In genomic region chr14:34368971-34369665, GRCh38 we compare ENCODE assay signal across 1 cellular context.
A peak's percentile ranks its signal among the peaks of the same experiment; 100 is the strongest.
TF ChIP-seq lines count a peak whose summit lies in the region.

No MANE protein-coding gene starts in this region.

TF ChIP-seq in HepG2, 621 proteins besides CTCF, POLR2A, EP300 and RAD21 (continued from another document and continues in another):
- TF ChIP-seq HIC2 (CRISPR knock-in tag; IDR thresholded peaks at IDR 0.05; ENCODE audit: low read depth) (no peak), ADNP (CRISPR knock-in tag; IDR thresholded peaks at IDR 0.05) (no peak), ZNF615 (CRISPR knock-in tag; IDR thresholded peaks at IDR 0.05; ENCODE audit: borderline replicate concordance) (no peak), ZNF614 (CRISPR knock-in tag; IDR thresholded peaks at IDR 0.05; ENCODE audit: borderline replicate concordance) (no peak), ZNF891 (CRISPR knock-in tag; IDR thresholded peaks at IDR 0.05) (no peak), ZNF234 (CRISPR knock-in tag; conservative IDR thresholded peaks at IDR 0.05) (no peak), ZNF703 (CRISPR knock-in tag; IDR thresholded peaks at IDR 0.05; ENCODE audit: borderline replicate concordance) (no peak), ZNF781 (CRISPR knock-in tag; IDR thresholded peaks at IDR 0.05; ENCODE audit: borderline replicate concordance, not compliant biosample characterization) (peak; percentile 43), RBM39 (IDR thresholded peaks at IDR 0.05; ENCODE audit: low read depth, low read length, poor library complexity, severe bottlenecking) (no peak), NCOA1 (CRISPR knock-in tag; IDR thresholded peaks at IDR 0.05) (no peak), CREBL2 (CRISPR knock-in tag; IDR thresholded peaks at IDR 0.05; ENCODE audit: borderline replicate concordance) (no peak), ARNT2 (CRISPR knock-in tag; IDR thresholded peaks at IDR 0.05; ENCODE audit: low read depth) (no peak), ZNF644 (CRISPR knock-in tag; IDR thresholded peaks at IDR 0.05; ENCODE audit: low read depth) (no peak), ZNF879 (CRISPR knock-in tag; IDR thresholded peaks at IDR 0.05) (no peak), ZFAT (CRISPR knock-in tag; conservative IDR thresholded peaks at IDR 0.05) (no peak), ELF3 (CRISPR knock-in tag; IDR thresholded peaks at IDR 0.05) (no peak), EZH2 (conservative IDR thresholded peaks at IDR 0.05; ENCODE audit: low read depth, low read length) (no peak), FOXK2 (IDR thresholded peaks at IDR 0.05) (no peak), ZNF589 (CRISPR knock-in tag; conservative IDR thresholded peaks at IDR 0.05) (no peak), ZKSCAN5 (CRISPR knock-in tag; IDR thresholded peaks at IDR 0.05) (no peak), ZBTB20 (CRISPR knock-in tag; IDR thresholded peaks at IDR 0.05; ENCODE audit: borderline replicate concordance, low read depth) (no peak), ZNF775 (CRISPR knock-in tag; IDR thresholded peaks at IDR 0.05; ENCODE audit: borderline replicate concordance) (no peak), PAWR (CRISPR knock-in tag; IDR thresholded peaks at IDR 0.05; ENCODE audit: borderline replicate concordance) (no peak), HES4 (CRISPR knock-in tag; IDR thresholded peaks at IDR 0.05; ENCODE audit: borderline replicate concordance) (no peak), HMGA1 (CRISPR knock-in tag; conservative IDR thresholded peaks at IDR 0.05) (no peak), ZFYVE20 (CRISPR knock-in tag; IDR thresholded peaks at IDR 0.05; ENCODE audit: borderline replicate concordance, low read depth) (no peak), SNAPC2 (CRISPR knock-in tag; IDR thresholded peaks at IDR 0.05) (no peak), NCOA2 (CRISPR knock-in tag; IDR thresholded peaks at IDR 0.05) (no peak), YEATS4 (CRISPR knock-in tag; IDR thresholded peaks at IDR 0.05; ENCODE audit: borderline replicate concordance) (no peak), ATAD3A (CRISPR knock-in tag; IDR thresholded peaks at IDR 0.05) (no peak), ZNF558 (CRISPR knock-in tag; IDR thresholded peaks at IDR 0.05; ENCODE audit: borderline replicate concordance) (no peak), HNRNPK (IDR thresholded peaks at IDR 0.05; ENCODE audit: low read depth, low read length, poor library complexity, severe bottlenecking) (no peak), BCL6 (CRISPR knock-in tag; IDR thresholded peaks at IDR 0.05) (no peak), REL (CRISPR knock-in tag; conservative IDR thresholded peaks at IDR 0.05) (no peak), SAFB2 (CRISPR knock-in tag; IDR thresholded peaks at IDR 0.05; ENCODE audit: borderline replicate concordance, low read depth) (no peak), SNRNP70 (IDR thresholded peaks at IDR 0.05; ENCODE audit: low read depth, low read length) (no peak), TBX3 (IDR thresholded peaks at IDR 0.05; ENCODE audit: borderline replicate concordance) (no peak), CEBPB (IDR thresholded peaks at IDR 0.05; ENCODE audit: borderline replicate concordance, low read depth, low read length) (no peak), ZFP62 (CRISPR knock-in tag; IDR thresholded peaks at IDR 0.05) (no peak), ZNF570 (CRISPR knock-in tag; IDR thresholded peaks at IDR 0.05; ENCODE audit: borderline replicate concordance) (peak; percentile 38; the same call in 1 of the 2 replicates), DNMT1 (CRISPR knock-in tag; IDR thresholded peaks at IDR 0.05) (no peak), NFKB2 (CRISPR knock-in tag; IDR thresholded peaks at IDR 0.05; ENCODE audit: borderline replicate concordance) (no peak), KDM6A (CRISPR knock-in tag; IDR thresholded peaks at IDR 0.05; ENCODE audit: low read depth) (0 out of 2 replicates have a peak, but pooled peaks have one; percentile 7), ZNF33B (CRISPR knock-in tag; IDR thresholded peaks at IDR 0.05) (peak; percentile 69), NKX3-1 (CRISPR knock-in tag; IDR thresholded peaks at IDR 0.05) (no peak), FOSL1 (CRISPR knock-in tag; IDR thresholded peaks at IDR 0.05; ENCODE audit: borderline replicate concordance) (no peak), EED (CRISPR knock-in tag; IDR thresholded peaks at IDR 0.05) (no peak), NFATC3 (CRISPR knock-in tag; IDR thresholded peaks at IDR 0.05) (0 out of 2 replicates have a peak, but pooled peaks have one; percentile 5), RFXANK (CRISPR knock-in tag; IDR thresholded peaks at IDR 0.05) (no peak), PTBP1 (IDR thresholded peaks at IDR 0.05; ENCODE audit: low read depth, low read length, poor library complexity, severe bottlenecking) (no peak), ZNF616 (CRISPR knock-in tag; IDR thresholded peaks at IDR 0.05; ENCODE audit: low read depth) (no peak), ZNF639 (CRISPR knock-in tag; conservative IDR thresholded peaks at IDR 0.05) (no peak), THAP11 (CRISPR knock-in tag; IDR thresholded peaks at IDR 0.05) (no peak)
- TF ChIP-seq, protein P1, sequence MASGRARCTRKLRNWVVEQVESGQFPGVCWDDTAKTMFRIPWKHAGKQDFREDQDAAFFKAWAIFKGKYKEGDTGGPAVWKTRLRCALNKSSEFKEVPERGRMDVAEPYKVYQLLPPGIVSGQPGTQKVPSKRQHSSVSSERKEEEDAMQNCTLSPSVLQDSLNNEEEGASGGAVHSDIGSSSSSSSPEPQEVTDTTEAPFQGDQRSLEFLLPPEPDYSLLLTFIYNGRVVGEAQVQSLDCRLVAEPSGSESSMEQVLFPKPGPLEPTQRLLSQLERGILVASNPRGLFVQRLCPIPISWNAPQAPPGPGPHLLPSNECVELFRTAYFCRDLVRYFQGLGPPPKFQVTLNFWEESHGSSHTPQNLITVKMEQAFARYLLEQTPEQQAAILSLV (CRISPR knock-in tag; IDR thresholded peaks at IDR 0.05; ENCODE audit: borderline replicate concordance), result no peak
- TF ChIP-seq, protein P2, sequence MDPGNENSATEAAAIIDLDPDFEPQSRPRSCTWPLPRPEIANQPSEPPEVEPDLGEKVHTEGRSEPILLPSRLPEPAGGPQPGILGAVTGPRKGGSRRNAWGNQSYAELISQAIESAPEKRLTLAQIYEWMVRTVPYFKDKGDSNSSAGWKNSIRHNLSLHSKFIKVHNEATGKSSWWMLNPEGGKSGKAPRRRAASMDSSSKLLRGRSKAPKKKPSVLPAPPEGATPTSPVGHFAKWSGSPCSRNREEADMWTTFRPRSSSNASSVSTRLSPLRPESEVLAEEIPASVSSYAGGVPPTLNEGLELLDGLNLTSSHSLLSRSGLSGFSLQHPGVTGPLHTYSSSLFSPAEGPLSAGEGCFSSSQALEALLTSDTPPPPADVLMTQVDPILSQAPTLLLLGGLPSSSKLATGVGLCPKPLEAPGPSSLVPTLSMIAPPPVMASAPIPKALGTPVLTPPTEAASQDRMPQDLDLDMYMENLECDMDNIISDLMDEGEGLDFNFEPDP (CRISPR knock-in tag; conservative IDR thresholded peaks at IDR 0.05), result 0 out of 2 replicates have a peak, but pooled peaks have one; percentile 49
- TF ChIP-seq, protein P3, sequence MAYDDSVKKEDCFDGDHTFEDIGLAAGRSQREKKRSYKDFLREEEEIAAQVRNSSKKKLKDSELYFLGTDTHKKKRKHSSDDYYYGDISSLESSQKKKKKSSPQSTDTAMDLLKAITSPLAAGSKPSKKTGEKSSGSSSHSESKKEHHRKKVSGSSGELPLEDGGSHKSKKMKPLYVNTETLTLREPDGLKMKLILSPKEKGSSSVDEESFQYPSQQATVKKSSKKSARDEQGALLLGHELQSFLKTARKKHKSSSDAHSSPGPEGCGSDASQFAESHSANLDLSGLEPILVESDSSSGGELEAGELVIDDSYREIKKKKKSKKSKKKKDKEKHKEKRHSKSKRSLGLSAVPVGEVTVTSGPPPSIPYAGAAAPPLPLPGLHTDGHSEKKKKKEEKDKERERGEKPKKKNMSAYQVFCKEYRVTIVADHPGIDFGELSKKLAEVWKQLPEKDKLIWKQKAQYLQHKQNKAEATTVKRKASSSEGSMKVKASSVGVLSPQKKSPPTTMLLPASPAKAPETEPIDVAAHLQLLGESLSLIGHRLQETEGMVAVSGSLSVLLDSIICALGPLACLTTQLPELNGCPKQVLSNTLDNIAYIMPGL (CRISPR knock-in tag; IDR thresholded peaks at IDR 0.05; ENCODE audit: borderline replicate concordance in 1 of 2, low read depth in 1 of 2), result no peak
- TF ChIP-seq, protein P4, sequence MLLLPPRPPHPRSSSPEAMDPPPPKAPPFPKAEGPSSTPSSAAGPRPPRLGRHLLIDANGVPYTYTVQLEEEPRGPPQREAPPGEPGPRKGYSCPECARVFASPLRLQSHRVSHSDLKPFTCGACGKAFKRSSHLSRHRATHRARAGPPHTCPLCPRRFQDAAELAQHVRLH (CRISPR knock-in tag; IDR thresholded peaks at IDR 0.05; ENCODE audit: borderline replicate concordance, low read depth), result no peak
- TF ChIP-seq, protein P5, sequence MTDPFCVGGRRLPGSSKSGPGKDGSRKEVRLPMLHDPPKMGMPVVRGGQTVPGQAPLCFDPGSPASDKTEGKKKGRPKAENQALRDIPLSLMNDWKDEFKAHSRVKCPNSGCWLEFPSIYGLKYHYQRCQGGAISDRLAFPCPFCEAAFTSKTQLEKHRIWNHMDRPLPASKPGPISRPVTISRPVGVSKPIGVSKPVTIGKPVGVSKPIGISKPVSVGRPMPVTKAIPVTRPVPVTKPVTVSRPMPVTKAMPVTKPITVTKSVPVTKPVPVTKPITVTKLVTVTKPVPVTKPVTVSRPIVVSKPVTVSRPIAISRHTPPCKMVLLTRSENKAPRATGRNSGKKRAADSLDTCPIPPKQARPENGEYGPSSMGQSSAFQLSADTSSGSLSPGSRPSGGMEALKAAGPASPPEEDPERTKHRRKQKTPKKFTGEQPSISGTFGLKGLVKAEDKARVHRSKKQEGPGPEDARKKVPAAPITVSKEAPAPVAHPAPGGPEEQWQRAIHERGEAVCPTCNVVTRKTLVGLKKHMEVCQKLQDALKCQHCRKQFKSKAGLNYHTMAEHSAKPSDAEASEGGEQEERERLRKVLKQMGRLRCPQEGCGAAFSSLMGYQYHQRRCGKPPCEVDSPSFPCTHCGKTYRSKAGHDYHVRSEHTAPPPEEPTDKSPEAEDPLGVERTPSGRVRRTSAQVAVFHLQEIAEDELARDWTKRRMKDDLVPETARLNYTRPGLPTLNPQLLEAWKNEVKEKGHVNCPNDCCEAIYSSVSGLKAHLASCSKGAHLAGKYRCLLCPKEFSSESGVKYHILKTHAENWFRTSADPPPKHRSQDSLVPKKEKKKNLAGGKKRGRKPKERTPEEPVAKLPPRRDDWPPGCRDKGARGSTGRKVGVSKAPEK (CRISPR knock-in tag; IDR thresholded peaks at IDR 0.05; ENCODE audit: borderline replicate concordance), result 0 out of 2 replicates have a peak, but pooled peaks have one; percentile 40
- TF ChIP-seq, protein P6, sequence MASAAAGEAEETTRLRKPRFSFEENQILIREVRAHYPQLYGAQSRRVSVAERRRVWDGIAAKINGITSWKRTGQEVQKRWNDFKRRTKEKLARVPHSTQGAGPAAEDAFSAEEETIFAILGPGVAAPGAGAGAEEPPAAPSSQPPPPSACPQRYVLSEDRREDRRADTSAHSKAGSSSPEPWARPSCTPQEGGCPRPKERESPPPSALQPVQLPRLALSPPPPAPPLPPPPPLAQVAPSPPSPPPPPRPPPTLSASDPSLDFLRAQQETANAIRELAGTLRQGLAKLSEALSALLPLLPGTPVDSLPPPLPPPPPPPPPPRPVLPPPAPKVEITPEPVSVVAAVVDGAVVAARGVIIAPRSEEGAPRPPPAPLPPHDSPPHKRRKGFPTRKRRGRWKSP (CRISPR knock-in tag; IDR thresholded peaks at IDR 0.05), result 0 out of 2 replicates have a peak, but pooled peaks have one; percentile 39
- TF ChIP-seq, protein P7, sequence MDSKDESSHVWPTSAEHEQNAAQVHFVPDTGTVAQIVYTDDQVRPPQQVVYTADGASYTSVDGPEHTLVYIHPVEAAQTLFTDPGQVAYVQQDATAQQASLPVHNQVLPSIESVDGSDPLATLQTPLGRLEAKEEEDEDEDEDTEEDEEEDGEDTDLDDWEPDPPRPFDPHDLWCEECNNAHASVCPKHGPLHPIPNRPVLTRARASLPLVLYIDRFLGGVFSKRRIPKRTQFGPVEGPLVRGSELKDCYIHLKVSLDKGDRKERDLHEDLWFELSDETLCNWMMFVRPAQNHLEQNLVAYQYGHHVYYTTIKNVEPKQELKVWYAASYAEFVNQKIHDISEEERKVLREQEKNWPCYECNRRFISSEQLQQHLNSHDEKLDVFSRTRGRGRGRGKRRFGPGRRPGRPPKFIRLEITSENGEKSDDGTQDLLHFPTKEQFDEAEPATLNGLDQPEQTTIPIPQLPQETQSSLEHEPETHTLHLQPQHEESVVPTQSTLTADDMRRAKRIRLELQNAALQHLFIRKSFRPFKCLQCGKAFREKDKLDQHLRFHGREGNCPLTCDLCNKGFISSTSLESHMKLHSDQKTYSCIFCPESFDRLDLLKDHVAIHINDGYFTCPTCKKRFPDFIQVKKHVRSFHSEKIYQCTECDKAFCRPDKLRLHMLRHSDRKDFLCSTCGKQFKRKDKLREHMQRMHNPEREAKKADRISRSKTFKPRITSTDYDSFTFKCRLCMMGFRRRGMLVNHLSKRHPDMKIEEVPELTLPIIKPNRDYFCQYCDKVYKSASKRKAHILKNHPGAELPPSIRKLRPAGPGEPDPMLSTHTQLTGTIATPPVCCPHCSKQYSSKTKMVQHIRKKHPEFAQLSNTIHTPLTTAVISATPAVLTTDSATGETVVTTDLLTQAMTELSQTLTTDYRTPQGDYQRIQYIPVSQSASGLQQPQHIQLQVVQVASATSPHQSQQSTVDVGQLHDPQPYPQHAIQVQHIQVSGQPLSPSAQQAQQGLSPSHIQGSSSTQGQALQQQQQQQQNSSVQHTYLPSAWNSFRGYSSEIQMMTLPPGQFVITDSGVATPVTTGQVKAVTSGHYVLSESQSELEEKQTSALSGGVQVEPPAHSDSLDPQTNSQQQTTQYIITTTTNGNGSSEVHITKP (CRISPR knock-in tag; IDR thresholded peaks at IDR 0.05; ENCODE audit: low read depth), result no peak
